In the genomic region with DNA sequence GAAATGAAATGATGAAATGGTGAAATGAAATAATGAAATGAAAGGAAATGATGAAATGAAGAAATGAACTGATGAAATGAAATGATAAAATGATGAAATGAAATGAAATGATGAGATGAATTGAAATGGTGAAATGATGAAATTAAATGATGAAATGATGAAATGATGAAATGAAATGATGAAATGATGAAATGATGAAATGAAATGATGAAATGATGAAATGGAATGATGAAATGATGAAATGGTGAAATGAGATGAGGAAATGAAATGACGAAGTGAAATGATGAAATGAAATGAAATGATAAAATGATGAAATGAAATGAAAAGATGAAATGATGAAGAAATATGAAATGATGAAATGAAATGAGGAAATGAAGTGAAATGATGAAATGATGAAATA, we compare ENCODE assay signal across 7 cellular contexts. TPM values are rescaled to one million over a fixed set of nuclear protein-coding genes. Genes with fewer than 3 reads are reported as not detected.
"Had no signal": no experiment of that assay in that cellular context is flagged by ENCODE, and none has a peak within 500 bp of the region (broad histone marks: within the 10 kb centered on the region; RNA-seq: fewer than 3 reads in every experiment).

No MANE protein-coding gene starts in this region.

RNA-seq across cellular contexts. Expression of a gene that starts 28.8 kb away (rescaled TPM):
- total RNA-seq: activated T-helper 2 cell treated with anti-CD3 and anti-CD28 coated beads, Interferon-gamma antibody, Interleukin-2, Interleukin-4, amounts not matched to agents 10 μg/mL and 5 μg/mL and 100 μg/mL, durations not matched to agents 14 hours and 24 hours and 36 hours; ascending aorta; cardiac muscle cell; MCF 10A; OCI-LY7; PC-9; WTC11 had no signal
- polyA plus RNA-seq: cardiac muscle cell had no signal
